Comparison of ENCODE assay signal across 32 cellular contexts in genomic region chr7:26612742-26613141, GRCh38.
"Had no signal": no experiment of that assay in that cellular context is flagged by ENCODE, and none has a peak within 500 bp of the region (broad histone marks: within the 10 kb centered on the region; RNA-seq: fewer than 3 reads in every experiment).

No MANE protein-coding gene starts in this region.

- H3K4me3 Mint-ChIP-seq: activated CD4-positive, alpha-beta memory T cell treated with anti-CD3 and anti-CD28 coated beads for 36 hours; activated CD4-positive, alpha-beta T cell treated with anti-CD3 and anti-CD28 coated beads, Interleukin-2, amount 10 ng/mL, durations not matched to agents 24 days and 14 days; activated naive CD4-positive, alpha-beta T cell treated with anti-CD3 and anti-CD28 coated beads for 36 hours; activated naive CD8-positive, alpha-beta T cell treated with anti-CD3 and anti-CD28 coated beads for 36 hours; activated T-helper 1 cell treated with anti-CD3 and anti-CD28 coated beads, Interleukin-12 subunit alpha, Interleukin-12 subunit beta, Interleukin-2, Interleukin-4 antibody, amounts not matched to agents 30 ng/mL and 10 ng/mL and 1 ng/mL, durations not matched to agents 14 hours and 24 hours and 36 hours; brain; dendritic cell treated with granulocyte-macrophage colony-stimulating factor and Interleukin-4, amounts not matched to agents 40 ng/mL and 50 ng/mL, for 4 days; endodermal cell; immature natural killer cell; nephron; stimulated activated effector memory CD8-positive, alpha-beta T cell treated with anti-CD3 and anti-CD28 coated beads, Interleukin-12 subunit alpha, Interleukin-12 subunit beta, amount 100 ng/mL, for 72 hours; stimulated activated naive CD8-positive, alpha-beta T cell treated with anti-CD3 and anti-CD28 coated beads, Interleukin-15, Interleukin-2, amounts not matched to agents 100 ng/mL and 50 ng/mL, for 24 hours had no signal

- ATAC-seq: foreskin keratinocyte; left lung; pancreas; psoas muscle; stimulated activated effector memory CD8-positive, alpha-beta T cell treated with anti-CD3 and anti-CD28 coated beads, Interleukin-12 subunit alpha, Interleukin-12 subunit beta, amount 100 ng/mL, for 72 hours; upper lobe of right lung had no signal

- FAIRE-seq: pancreas, small intestine had no signal

- H3K27me3 ChIP-seq: adrenal gland, ascending aorta, esophagus muscularis mucosa, heart left ventricle, left lung, pancreas, sigmoid colon, tibial artery, upper lobe of right lung had no signal

- H3K9me3 Mint-ChIP-seq: activated CD4-positive, alpha-beta memory T cell treated with anti-CD3 and anti-CD28 coated beads for 36 hours; activated CD4-positive, alpha-beta T cell treated with anti-CD3 and anti-CD28 coated beads, Interleukin-2, amount 10 ng/mL, durations not matched to agents 24 days and 14 days; activated naive CD4-positive, alpha-beta T cell treated with anti-CD3 and anti-CD28 coated beads for 36 hours; activated naive CD8-positive, alpha-beta T cell treated with anti-CD3 and anti-CD28 coated beads for 36 hours; activated T-helper 1 cell treated with anti-CD3 and anti-CD28 coated beads, Interleukin-12 subunit alpha, Interleukin-12 subunit beta, Interleukin-2, Interleukin-4 antibody, amounts not matched to agents 30 ng/mL and 10 ng/mL and 1 ng/mL, durations not matched to agents 14 hours and 24 hours and 36 hours; dendritic cell treated with granulocyte-macrophage colony-stimulating factor and Interleukin-4, amounts not matched to agents 40 ng/mL and 50 ng/mL, for 4 days; endodermal cell; immature natural killer cell; nephron; stimulated activated effector memory CD8-positive, alpha-beta T cell treated with anti-CD3 and anti-CD28 coated beads, Interleukin-12 subunit alpha, Interleukin-12 subunit beta, amount 100 ng/mL, for 72 hours; stimulated activated naive CD8-positive, alpha-beta T cell treated with anti-CD3 and anti-CD28 coated beads, Interleukin-15, Interleukin-2, amounts not matched to agents 100 ng/mL and 50 ng/mL, for 24 hours had no signal

- H3K4me1 Mint-ChIP-seq: activated CD4-positive, alpha-beta T cell treated with anti-CD3 and anti-CD28 coated beads, Interleukin-2, amount 10 ng/mL, durations not matched to agents 24 days and 14 days; activated naive CD8-positive, alpha-beta T cell treated with anti-CD3 and anti-CD28 coated beads for 36 hours; immature natural killer cell; stimulated activated effector memory CD8-positive, alpha-beta T cell treated with anti-CD3 and anti-CD28 coated beads, Interleukin-12 subunit alpha, Interleukin-12 subunit beta, amount 100 ng/mL, for 72 hours had no signal

- DNase-seq: activated CD4-positive, alpha-beta memory T cell treated with anti-CD3 and anti-CD28 coated beads for 36 hours; activated CD4-positive, alpha-beta T cell treated with anti-CD3 and anti-CD28 coated beads, Interleukin-2, amount 10 ng/mL, durations not matched to agents 24 days and 14 days; activated CD4-positive, CD25-positive, alpha-beta regulatory T cell treated with anti-CD3 and anti-CD28 coated beads, Interleukin-2, amount 50 U/mL, for 72 hours; activated CD8-positive, alpha-beta memory T cell treated with anti-CD3 and anti-CD28 coated beads, Interleukin-2, amount 50 U/mL, for 4 hours; activated effector memory CD4-positive, alpha-beta T cell treated with anti-CD3 and anti-CD28 coated beads, Interleukin-2, amount 50 U/mL, for 16 hours; activated naive CD4-positive, alpha-beta T cell treated with anti-CD3 and anti-CD28 coated beads for 36 hours; activated naive CD8-positive, alpha-beta T cell treated with anti-CD3 and anti-CD28 coated beads for 36 hours; activated T-cell treated with anti-CD3 and anti-CD28 coated beads, Interleukin-2, amount 50 U/mL, for 1 hour; endodermal cell; foreskin keratinocyte; heart left ventricle; immature natural killer cell; kidney glomerular epithelial cell; left lung; pancreas; psoas muscle; small intestine; stimulated activated CD4-positive, alpha-beta T cell treated with anti-CD3 and anti-CD28 coated beads, Interleukin-4, amount 100 ng/mL, for 24 hours; T-helper 9 cell; tibial artery; upper lobe of right lung had no signal

- H3K4me1 ChIP-seq: adrenal gland, ascending aorta, esophagus muscularis mucosa, heart left ventricle, left lung, pancreas, psoas muscle, sigmoid colon, tibial artery, upper lobe of right lung had no signal

- H3K4me3 ChIP-seq: adrenal gland, ascending aorta, esophagus muscularis mucosa, heart left ventricle, left lung, lung, pancreas, psoas muscle, sigmoid colon, tibial artery, upper lobe of right lung had no signal

- H3K27me3 Mint-ChIP-seq: activated naive CD8-positive, alpha-beta T cell treated with anti-CD3 and anti-CD28 coated beads for 36 hours; dendritic cell treated with granulocyte-macrophage colony-stimulating factor and Interleukin-4, amounts not matched to agents 40 ng/mL and 50 ng/mL, for 4 days; stimulated activated naive CD8-positive, alpha-beta T cell treated with anti-CD3 and anti-CD28 coated beads, Interleukin-15, Interleukin-2, amounts not matched to agents 100 ng/mL and 50 ng/mL, for 24 hours had no signal

- H3K27ac Mint-ChIP-seq: activated CD4-positive, alpha-beta memory T cell treated with anti-CD3 and anti-CD28 coated beads for 36 hours; activated CD4-positive, alpha-beta T cell treated with anti-CD3 and anti-CD28 coated beads, Interleukin-2, amount 10 ng/mL, durations not matched to agents 24 days and 14 days; activated naive CD4-positive, alpha-beta T cell treated with anti-CD3 and anti-CD28 coated beads for 36 hours; activated naive CD8-positive, alpha-beta T cell treated with anti-CD3 and anti-CD28 coated beads for 36 hours; activated T-helper 1 cell treated with anti-CD3 and anti-CD28 coated beads, Interleukin-12 subunit alpha, Interleukin-12 subunit beta, Interleukin-2, Interleukin-4 antibody, amounts not matched to agents 30 ng/mL and 10 ng/mL and 1 ng/mL, durations not matched to agents 14 hours and 24 hours and 36 hours; dendritic cell treated with granulocyte-macrophage colony-stimulating factor and Interleukin-4, amounts not matched to agents 40 ng/mL and 50 ng/mL, for 4 days; endodermal cell; immature natural killer cell; nephron; stimulated activated effector memory CD8-positive, alpha-beta T cell treated with anti-CD3 and anti-CD28 coated beads, Interleukin-12 subunit alpha, Interleukin-12 subunit beta, amount 100 ng/mL, for 72 hours; stimulated activated naive CD8-positive, alpha-beta T cell treated with anti-CD3 and anti-CD28 coated beads, Interleukin-15, Interleukin-2, amounts not matched to agents 100 ng/mL and 50 ng/mL, for 24 hours had no signal

- H3K9me3 ChIP-seq: adrenal gland, ascending aorta, esophagus muscularis mucosa, heart left ventricle, left lung, pancreas, psoas muscle, sigmoid colon, tibial artery, upper lobe of right lung had no signal

- H3K27ac ChIP-seq: adrenal gland, ascending aorta, esophagus muscularis mucosa, foreskin keratinocyte, heart left ventricle, left lung, pancreas, psoas muscle, sigmoid colon, tibial artery, upper lobe of right lung had no signal

- H3K36me3 ChIP-seq: adrenal gland, ascending aorta, esophagus muscularis mucosa, heart left ventricle, left lung, pancreas, sigmoid colon, upper lobe of right lung had no signal

- H3K36me3 Mint-ChIP-seq: activated CD4-positive, alpha-beta memory T cell treated with anti-CD3 and anti-CD28 coated beads for 36 hours; activated naive CD8-positive, alpha-beta T cell treated with anti-CD3 and anti-CD28 coated beads for 36 hours; brain; stimulated activated effector memory CD8-positive, alpha-beta T cell treated with anti-CD3 and anti-CD28 coated beads, Interleukin-12 subunit alpha, Interleukin-12 subunit beta, amount 100 ng/mL, for 72 hours had no signal
